1 cellular context compared by ENCODE assay signal in the genomic region with DNA sequence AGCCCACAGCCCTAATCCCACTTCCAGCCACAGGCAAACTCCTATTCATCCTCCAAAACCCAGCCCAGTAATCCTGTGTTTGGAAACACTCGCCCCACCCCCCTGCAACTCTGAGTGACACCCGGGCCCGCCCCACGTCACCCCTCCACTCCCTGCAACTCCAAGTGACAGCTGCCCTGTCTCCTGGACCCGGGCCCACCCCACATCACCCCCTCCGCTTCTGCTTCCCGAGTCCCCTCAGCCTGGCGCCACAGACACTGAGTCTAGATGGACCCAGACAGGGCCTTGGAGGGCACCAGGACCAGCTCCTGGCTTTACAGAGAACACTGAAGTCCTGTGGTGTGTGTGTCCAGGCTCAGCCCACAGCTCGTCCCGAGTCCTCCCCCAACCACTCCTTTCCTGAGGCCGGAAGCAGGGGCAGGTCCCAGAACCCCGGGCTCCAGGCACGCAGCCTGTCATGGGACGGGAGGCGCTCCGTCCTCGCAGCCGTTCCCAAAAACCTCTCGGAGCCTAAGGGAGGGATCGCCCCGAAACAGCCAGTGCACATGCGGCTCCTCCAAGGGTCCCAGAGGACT.
TF ChIP-seq lines count a peak whose summit lies in the region.

No MANE protein-coding gene starts in this region.

TF ChIP-seq in HepG2, 621 proteins besides CTCF, POLR2A, EP300 and RAD21 (continued from another document):
- TF ChIP-seq SETDB1 (CRISPR knock-in tag; IDR thresholded peaks at IDR 0.05; ENCODE audit: borderline replicate concordance): no peak
- TF ChIP-seq, protein P1, sequence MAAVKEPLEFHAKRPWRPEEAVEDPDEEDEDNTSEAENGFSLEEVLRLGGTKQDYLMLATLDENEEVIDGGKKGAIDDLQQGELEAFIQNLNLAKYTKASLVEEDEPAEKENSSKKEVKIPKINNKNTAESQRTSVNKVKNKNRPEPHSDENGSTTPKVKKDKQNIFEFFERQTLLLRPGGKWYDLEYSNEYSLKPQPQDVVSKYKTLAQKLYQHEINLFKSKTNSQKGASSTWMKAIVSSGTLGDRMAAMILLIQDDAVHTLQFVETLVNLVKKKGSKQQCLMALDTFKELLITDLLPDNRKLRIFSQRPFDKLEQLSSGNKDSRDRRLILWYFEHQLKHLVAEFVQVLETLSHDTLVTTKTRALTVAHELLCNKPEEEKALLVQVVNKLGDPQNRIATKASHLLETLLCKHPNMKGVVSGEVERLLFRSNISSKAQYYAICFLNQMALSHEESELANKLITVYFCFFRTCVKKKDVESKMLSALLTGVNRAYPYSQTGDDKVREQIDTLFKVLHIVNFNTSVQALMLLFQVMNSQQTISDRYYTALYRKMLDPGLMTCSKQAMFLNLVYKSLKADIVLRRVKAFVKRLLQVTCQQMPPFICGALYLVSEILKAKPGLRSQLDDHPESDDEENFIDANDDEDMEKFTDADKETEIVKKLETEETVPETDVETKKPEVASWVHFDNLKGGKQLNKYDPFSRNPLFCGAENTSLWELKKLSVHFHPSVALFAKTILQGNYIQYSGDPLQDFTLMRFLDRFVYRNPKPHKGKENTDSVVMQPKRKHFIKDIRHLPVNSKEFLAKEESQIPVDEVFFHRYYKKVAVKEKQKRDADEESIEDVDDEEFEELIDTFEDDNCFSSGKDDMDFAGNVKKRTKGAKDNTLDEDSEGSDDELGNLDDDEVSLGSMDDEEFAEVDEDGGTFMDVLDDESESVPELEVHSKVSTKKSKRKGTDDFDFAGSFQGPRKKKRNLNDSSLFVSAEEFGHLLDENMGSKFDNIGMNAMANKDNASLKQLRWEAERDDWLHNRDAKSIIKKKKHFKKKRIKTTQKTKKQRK (IDR thresholded peaks at IDR 0.05; ENCODE audit: low read length): no peak
- 0 out of 2 replicates have a peak, but pooled peaks have one; percentile 30 for TF ChIP-seq ELF1 (CRISPR knock-in tag; IDR thresholded peaks at IDR 0.05)
- no peak for TF ChIP-seq HHEX (CRISPR knock-in tag; IDR thresholded peaks at IDR 0.05)
- TF ChIP-seq, protein P2, sequence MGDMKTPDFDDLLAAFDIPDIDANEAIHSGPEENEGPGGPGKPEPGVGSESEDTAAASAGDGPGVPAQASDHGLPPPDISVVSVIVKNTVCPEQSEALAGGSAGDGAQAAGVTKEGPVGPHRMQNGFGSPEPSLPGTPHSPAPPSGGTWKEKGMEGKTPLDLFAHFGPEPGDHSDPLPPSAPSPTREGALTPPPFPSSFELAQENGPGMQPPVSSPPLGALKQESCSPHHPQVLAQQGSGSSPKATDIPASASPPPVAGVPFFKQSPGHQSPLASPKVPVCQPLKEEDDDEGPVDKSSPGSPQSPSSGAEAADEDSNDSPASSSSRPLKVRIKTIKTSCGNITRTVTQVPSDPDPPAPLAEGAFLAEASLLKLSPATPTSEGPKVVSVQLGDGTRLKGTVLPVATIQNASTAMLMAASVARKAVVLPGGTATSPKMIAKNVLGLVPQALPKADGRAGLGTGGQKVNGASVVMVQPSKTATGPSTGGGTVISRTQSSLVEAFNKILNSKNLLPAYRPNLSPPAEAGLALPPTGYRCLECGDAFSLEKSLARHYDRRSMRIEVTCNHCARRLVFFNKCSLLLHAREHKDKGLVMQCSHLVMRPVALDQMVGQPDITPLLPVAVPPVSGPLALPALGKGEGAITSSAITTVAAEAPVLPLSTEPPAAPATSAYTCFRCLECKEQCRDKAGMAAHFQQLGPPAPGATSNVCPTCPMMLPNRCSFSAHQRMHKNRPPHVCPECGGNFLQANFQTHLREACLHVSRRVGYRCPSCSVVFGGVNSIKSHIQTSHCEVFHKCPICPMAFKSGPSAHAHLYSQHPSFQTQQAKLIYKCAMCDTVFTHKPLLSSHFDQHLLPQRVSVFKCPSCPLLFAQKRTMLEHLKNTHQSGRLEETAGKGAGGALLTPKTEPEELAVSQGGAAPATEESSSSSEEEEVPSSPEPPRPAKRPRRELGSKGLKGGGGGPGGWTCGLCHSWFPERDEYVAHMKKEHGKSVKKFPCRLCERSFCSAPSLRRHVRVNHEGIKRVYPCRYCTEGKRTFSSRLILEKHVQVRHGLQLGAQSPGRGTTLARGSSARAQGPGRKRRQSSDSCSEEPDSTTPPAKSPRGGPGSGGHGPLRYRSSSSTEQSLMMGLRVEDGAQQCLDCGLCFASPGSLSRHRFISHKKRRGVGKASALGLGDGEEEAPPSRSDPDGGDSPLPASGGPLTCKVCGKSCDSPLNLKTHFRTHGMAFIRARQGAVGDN (CRISPR knock-in tag; IDR thresholded peaks at IDR 0.05): no peak; the same call in 1 of the 2 replicates
- no peak for TF ChIP-seq SMAD9 (CRISPR knock-in tag; IDR thresholded peaks at IDR 0.05)
- TF ChIP-seq, protein P3, sequence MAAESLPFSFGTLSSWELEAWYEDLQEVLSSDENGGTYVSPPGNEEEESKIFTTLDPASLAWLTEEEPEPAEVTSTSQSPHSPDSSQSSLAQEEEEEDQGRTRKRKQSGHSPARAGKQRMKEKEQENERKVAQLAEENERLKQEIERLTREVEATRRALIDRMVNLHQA (CRISPR knock-in tag; IDR thresholded peaks at IDR 0.05): no peak
- TF ChIP-seq, protein P4, sequence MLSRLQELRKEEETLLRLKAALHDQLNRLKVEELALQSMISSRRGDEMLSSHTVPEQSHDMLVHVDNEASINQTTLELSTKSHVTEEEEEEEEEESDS (CRISPR knock-in tag; IDR thresholded peaks at IDR 0.05; ENCODE audit: borderline replicate concordance): no peak
- TF ChIP-seq PAX8 (CRISPR knock-in tag; IDR thresholded peaks at IDR 0.05; ENCODE audit: borderline replicate concordance): no peak
- TF ChIP-seq, protein P5, sequence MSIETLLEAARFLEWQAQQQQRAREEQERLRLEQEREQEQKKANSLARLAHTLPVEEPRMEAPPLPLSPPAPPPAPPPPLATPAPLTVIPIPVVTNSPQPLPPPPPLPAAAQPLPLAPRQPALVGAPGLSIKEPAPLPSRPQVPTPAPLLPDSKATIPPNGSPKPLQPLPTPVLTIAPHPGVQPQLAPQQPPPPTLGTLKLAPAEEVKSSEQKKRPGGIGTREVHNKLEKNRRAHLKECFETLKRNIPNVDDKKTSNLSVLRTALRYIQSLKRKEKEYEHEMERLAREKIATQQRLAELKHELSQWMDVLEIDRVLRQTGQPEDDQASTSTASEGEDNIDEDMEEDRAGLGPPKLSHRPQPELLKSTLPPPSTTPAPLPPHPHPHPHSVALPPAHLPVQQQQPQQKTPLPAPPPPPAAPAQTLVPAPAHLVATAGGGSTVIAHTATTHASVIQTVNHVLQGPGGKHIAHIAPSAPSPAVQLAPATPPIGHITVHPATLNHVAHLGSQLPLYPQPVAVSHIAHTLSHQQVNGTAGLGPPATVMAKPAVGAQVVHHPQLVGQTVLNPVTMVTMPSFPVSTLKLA (IDR thresholded peaks at IDR 0.05): no peak
- no peak for TF ChIP-seq NR3C1 (CRISPR knock-in tag; IDR thresholded peaks at IDR 0.05)
- TF ChIP-seq NFIC (IDR thresholded peaks at IDR 0.05; ENCODE audit: low read length): no peak
- TF ChIP-seq ZNF550 (CRISPR knock-in tag; IDR thresholded peaks at IDR 0.05; ENCODE audit: borderline replicate concordance): no peak
- TF ChIP-seq, protein P6, sequence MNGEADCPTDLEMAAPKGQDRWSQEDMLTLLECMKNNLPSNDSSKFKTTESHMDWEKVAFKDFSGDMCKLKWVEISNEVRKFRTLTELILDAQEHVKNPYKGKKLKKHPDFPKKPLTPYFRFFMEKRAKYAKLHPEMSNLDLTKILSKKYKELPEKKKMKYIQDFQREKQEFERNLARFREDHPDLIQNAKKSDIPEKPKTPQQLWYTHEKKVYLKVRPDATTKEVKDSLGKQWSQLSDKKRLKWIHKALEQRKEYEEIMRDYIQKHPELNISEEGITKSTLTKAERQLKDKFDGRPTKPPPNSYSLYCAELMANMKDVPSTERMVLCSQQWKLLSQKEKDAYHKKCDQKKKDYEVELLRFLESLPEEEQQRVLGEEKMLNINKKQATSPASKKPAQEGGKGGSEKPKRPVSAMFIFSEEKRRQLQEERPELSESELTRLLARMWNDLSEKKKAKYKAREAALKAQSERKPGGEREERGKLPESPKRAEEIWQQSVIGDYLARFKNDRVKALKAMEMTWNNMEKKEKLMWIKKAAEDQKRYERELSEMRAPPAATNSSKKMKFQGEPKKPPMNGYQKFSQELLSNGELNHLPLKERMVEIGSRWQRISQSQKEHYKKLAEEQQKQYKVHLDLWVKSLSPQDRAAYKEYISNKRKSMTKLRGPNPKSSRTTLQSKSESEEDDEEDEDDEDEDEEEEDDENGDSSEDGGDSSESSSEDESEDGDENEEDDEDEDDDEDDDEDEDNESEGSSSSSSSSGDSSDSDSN (CRISPR knock-in tag; IDR thresholded peaks at IDR 0.05): peak; percentile 23
- TF ChIP-seq SATB2 (CRISPR knock-in tag; IDR thresholded peaks at IDR 0.05): no peak
- no peak for TF ChIP-seq KDM1A (CRISPR knock-in tag; IDR thresholded peaks at IDR 0.05)
- TF ChIP-seq, protein P7, sequence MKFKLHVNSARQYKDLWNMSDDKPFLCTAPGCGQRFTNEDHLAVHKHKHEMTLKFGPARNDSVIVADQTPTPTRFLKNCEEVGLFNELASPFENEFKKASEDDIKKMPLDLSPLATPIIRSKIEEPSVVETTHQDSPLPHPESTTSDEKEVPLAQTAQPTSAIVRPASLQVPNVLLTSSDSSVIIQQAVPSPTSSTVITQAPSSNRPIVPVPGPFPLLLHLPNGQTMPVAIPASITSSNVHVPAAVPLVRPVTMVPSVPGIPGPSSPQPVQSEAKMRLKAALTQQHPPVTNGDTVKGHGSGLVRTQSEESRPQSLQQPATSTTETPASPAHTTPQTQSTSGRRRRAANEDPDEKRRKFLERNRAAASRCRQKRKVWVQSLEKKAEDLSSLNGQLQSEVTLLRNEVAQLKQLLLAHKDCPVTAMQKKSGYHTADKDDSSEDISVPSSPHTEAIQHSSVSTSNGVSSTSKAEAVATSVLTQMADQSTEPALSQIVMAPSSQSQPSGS (CRISPR knock-in tag; IDR thresholded peaks at IDR 0.05): no peak
- TF ChIP-seq MIXL1 (CRISPR knock-in tag; IDR thresholded peaks at IDR 0.05): no peak
- no peak for TF ChIP-seq RXRB (CRISPR knock-in tag; IDR thresholded peaks at IDR 0.05; ENCODE audit: borderline replicate concordance)
- no peak for TF ChIP-seq ZSCAN31 (CRISPR knock-in tag; IDR thresholded peaks at IDR 0.05; ENCODE audit: low read depth)
- TF ChIP-seq ZNF296 (CRISPR knock-in tag; conservative IDR thresholded peaks at IDR 0.05): no peak
- TF ChIP-seq, protein P8, sequence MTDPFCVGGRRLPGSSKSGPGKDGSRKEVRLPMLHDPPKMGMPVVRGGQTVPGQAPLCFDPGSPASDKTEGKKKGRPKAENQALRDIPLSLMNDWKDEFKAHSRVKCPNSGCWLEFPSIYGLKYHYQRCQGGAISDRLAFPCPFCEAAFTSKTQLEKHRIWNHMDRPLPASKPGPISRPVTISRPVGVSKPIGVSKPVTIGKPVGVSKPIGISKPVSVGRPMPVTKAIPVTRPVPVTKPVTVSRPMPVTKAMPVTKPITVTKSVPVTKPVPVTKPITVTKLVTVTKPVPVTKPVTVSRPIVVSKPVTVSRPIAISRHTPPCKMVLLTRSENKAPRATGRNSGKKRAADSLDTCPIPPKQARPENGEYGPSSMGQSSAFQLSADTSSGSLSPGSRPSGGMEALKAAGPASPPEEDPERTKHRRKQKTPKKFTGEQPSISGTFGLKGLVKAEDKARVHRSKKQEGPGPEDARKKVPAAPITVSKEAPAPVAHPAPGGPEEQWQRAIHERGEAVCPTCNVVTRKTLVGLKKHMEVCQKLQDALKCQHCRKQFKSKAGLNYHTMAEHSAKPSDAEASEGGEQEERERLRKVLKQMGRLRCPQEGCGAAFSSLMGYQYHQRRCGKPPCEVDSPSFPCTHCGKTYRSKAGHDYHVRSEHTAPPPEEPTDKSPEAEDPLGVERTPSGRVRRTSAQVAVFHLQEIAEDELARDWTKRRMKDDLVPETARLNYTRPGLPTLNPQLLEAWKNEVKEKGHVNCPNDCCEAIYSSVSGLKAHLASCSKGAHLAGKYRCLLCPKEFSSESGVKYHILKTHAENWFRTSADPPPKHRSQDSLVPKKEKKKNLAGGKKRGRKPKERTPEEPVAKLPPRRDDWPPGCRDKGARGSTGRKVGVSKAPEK (CRISPR knock-in tag; IDR thresholded peaks at IDR 0.05; ENCODE audit: borderline replicate concordance): no peak
- no peak for TF ChIP-seq ARID2 (CRISPR knock-in tag; IDR thresholded peaks at IDR 0.05; ENCODE audit: borderline replicate concordance)
- TF ChIP-seq ZNF577 (CRISPR knock-in tag; IDR thresholded peaks at IDR 0.05; ENCODE audit: borderline replicate concordance, low read depth): no peak
- TF ChIP-seq, protein P9, sequence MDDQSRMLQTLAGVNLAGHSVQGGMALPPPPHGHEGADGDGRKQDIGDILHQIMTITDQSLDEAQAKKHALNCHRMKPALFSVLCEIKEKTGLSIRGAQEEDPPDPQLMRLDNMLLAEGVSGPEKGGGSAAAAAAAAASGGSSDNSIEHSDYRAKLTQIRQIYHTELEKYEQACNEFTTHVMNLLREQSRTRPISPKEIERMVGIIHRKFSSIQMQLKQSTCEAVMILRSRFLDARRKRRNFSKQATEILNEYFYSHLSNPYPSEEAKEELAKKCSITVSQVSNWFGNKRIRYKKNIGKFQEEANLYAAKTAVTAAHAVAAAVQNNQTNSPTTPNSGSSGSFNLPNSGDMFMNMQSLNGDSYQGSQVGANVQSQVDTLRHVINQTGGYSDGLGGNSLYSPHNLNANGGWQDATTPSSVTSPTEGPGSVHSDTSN (CRISPR knock-in tag; IDR thresholded peaks at IDR 0.05; ENCODE audit: borderline replicate concordance): no peak
- no peak for TF ChIP-seq ZNF616 (CRISPR knock-in tag; IDR thresholded peaks at IDR 0.05; ENCODE audit: low read depth)
- no peak for TF ChIP-seq ZNF644 (CRISPR knock-in tag; IDR thresholded peaks at IDR 0.05; ENCODE audit: low read depth)
- no peak for TF ChIP-seq ZEB1 (IDR thresholded peaks at IDR 0.05; ENCODE audit: insufficient replicate concordance, low read depth)
- TF ChIP-seq, protein P10, sequence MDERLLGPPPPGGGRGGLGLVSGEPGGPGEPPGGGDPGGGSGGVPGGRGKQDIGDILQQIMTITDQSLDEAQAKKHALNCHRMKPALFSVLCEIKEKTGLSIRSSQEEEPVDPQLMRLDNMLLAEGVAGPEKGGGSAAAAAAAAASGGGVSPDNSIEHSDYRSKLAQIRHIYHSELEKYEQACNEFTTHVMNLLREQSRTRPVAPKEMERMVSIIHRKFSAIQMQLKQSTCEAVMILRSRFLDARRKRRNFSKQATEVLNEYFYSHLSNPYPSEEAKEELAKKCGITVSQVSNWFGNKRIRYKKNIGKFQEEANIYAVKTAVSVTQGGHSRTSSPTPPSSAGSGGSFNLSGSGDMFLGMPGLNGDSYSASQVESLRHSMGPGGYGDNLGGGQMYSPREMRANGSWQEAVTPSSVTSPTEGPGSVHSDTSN (CRISPR knock-in tag; IDR thresholded peaks at IDR 0.05): no peak
- 0 out of 2 replicates have a peak, but pooled peaks have one; percentile 3 for TF ChIP-seq TARDBP (CRISPR knock-in tag; IDR thresholded peaks at IDR 0.05)
- no peak for TF ChIP-seq ZNF225 (CRISPR knock-in tag; IDR thresholded peaks at IDR 0.05)
- no peak for TF ChIP-seq SYNCRIP (IDR thresholded peaks at IDR 0.05; ENCODE audit: insufficient read depth, low read depth, low read length)
- no peak for TF ChIP-seq HOXA7 (CRISPR knock-in tag; IDR thresholded peaks at IDR 0.05)
- TF ChIP-seq GABPB1 (CRISPR knock-in tag; IDR thresholded peaks at IDR 0.05): peak; percentile 29; the same call in 1 of the 2 replicates
- TF ChIP-seq HNRNPK (IDR thresholded peaks at IDR 0.05; ENCODE audit: low read depth, low read length, poor library complexity, severe bottlenecking): no peak
- no peak for TF ChIP-seq MED8 (CRISPR knock-in tag; IDR thresholded peaks at IDR 0.05; ENCODE audit: insufficient replicate concordance)
TF ChIP-seq in HepG2: peak in this region for 22.
